In genomic region chr17:48596000-48596734, GRCh38 we compare ENCODE assay signal across 12 cellular contexts. TPM values are rescaled to one million over a fixed set of nuclear protein-coding genes. Genes with fewer than 3 reads are reported as not detected.
DNase-seq lines count a peak whose midpoint lies in the region; ATAC-seq, FAIRE-seq and TF ChIP-seq lines count a peak whose summit lies in the region.
"Had no signal": no experiment of that assay in that cellular context is flagged by ENCODE, and none has a peak within 500 bp of the region (broad histone marks: within the 10 kb centered on the region; RNA-seq: fewer than 3 reads in every experiment).

No MANE protein-coding gene starts in this region.

- H3K9ac ChIP-seq in Loucy (ENCODE audit: low read depth, low read length, poor library complexity, severe bottlenecking) = peak overlapping the region; percentile 100
- H3K9ac ChIP-seq: SK-N-SH had no signal

- peaks cover 29% of the 10 kb centered on the region for H3K4me1 ChIP-seq in Loucy (ENCODE audit: insufficient read depth, low read length, poor library complexity, severe bottlenecking)

- H3K27me3 Mint-ChIP-seq in CD14-positive monocyte (ENCODE audit: low read depth in 3 of 3) = peaks cover 99 to 100% (median 100%) of the 10 kb centered on the region in 3 donors
- H3K27me3 Mint-ChIP-seq in naive B cell = peaks cover 80 to 97% (median 94%) of the 10 kb centered on the region in 3 donors

- H3K4me1 Mint-ChIP-seq in CD14-positive monocyte = peaks cover 37% of the 10 kb centered on the region
- H3K4me1 Mint-ChIP-seq in naive B cell = peaks cover 43 to 60% (median 50%) of the 10 kb centered on the region in 3 donors

- H3K27me3 ChIP-seq in Loucy (ENCODE audit: insufficient read depth, low read length, poor library complexity, severe bottlenecking) = peaks cover 53% of the 10 kb centered on the region

- in situ Hi-C loops in astrocyte of the spinal cord (cut with HindIII; ENCODE audit: low sequenced_read_pairs) = no loop called here

- DNase-seq in CD14-positive monocyte (ENCODE audit: low spot score) (no peak), astrocyte of the spinal cord (ENCODE audit: low read depth, low spot score) (peak; percentile 46), naive B cell (no peak), HuH-7 (ENCODE audit: low spot score) (no peak), H54 (ENCODE audit: insufficient read length, low spot score) (no peak), GM20000 (ENCODE audit: low spot score) (no peak)
- DNase-seq: GDM1, Karpas-422, SK-N-SH had no signal

- H3K4me3 ChIP-seq in Loucy (ENCODE audit: low read length, poor library complexity, severe bottlenecking) (peak overlapping the region; percentile 89), astrocyte of the spinal cord (ENCODE audit: low read depth, low read length) (peak overlapping the region; percentile 57)
- H3K4me3 ChIP-seq: cardiac muscle cell had no signal

- H4K20me1 ChIP-seq in Loucy (ENCODE audit: insufficient read depth, low read length, poor library complexity, severe bottlenecking) = peaks cover 82% of the 10 kb centered on the region

- H3K36me3 ChIP-seq in Loucy (ENCODE audit: insufficient read depth, low read length) = peaks cover 80% of the 10 kb centered on the region
- H3K36me3 ChIP-seq: cardiac muscle cell had no signal

- no peak for TF ChIP-seq POLR2A in H54 (IDR thresholded peaks at IDR 0.05; ENCODE audit: low read depth, low read length)

- intact Hi-C loops in CD14-positive monocyte (cut with micrococcal nuclease) = loop anchor here in 1 of 2 donors (2.0 kb wide), 1 partner anchor 19 kb away; the partner anchor contains the start of gene HOXB8

- no peak for FAIRE-seq in H54 (lab: Jason Lieb, UNC)

- peaks cover 7% of the 10 kb centered on the region; the same call in 1 of the 2 replicates for H3F3A ChIP-seq in Loucy (ENCODE audit: low read depth)

- peaks cover 98% of the 10 kb centered on the region for H3K79me2 ChIP-seq in Loucy (ENCODE audit: insufficient read depth, low read length)

- H3K36me3 Mint-ChIP-seq in CD14-positive monocyte = peaks cover 12 to 24% of the 10 kb centered on the region in 2 donors
- peaks cover 0 to 7% of the 10 kb centered on the region in 2 donors for H3K36me3 Mint-ChIP-seq in naive B cell

- no peak for ATAC-seq in naive B cell (ENCODE audit: low read depth in 2 of 2)
- no peak for ATAC-seq in HG02885 (IDR thresholded peaks at IDR 0.05; ENCODE audit: poor library complexity, unreplicated experiment)

- no peaks in the 10 kb centered on the region for H3K9me2 ChIP-seq in Loucy (replicated peaks; ENCODE audit: low read depth, low read length)
- H3K9me2 ChIP-seq: SK-N-SH had no signal

- TF ChIP-seq CTCF in CD14-positive monocyte (IDR thresholded peaks at IDR 0.05) (no peak), Loucy (conservative IDR thresholded peaks at IDR 0.05; ENCODE audit: low read length) (no peak), astrocyte of the spinal cord (IDR thresholded peaks at IDR 0.05; ENCODE audit: low read depth, low read length) (no peak), GM20000 (IDR thresholded peaks at IDR 0.05; ENCODE audit: extremely low read depth, missing control alignments) (no peak)

- H3K4me3 Mint-ChIP-seq in CD14-positive monocyte (peak overlapping the region; percentile 24 to 93), naive B cell (peak overlapping the region; percentile 77 to 90 (median 86))

- H3K27ac Mint-ChIP-seq in CD14-positive monocyte = no peak overlapping the region
- H3K27ac Mint-ChIP-seq in naive B cell = peak overlapping the region in 5 of 6 donors; percentile 15 to 95 (median 55)

- H3K9me3 ChIP-seq in Loucy (ENCODE audit: insufficient read depth, low read depth, low read length) = no peaks in the 10 kb centered on the region
- H3K9me3 ChIP-seq: SK-N-SH had no signal

- H2AFZ ChIP-seq in Loucy (ENCODE audit: low read length) = no peak overlapping the region

- H3K9me3 Mint-ChIP-seq in CD14-positive monocyte (peaks cover 0 to 32% (median 16%) of the 10 kb centered on the region in 7 donors), naive B cell (peaks cover 0 to 3% (median 0%) of the 10 kb centered on the region in 7 donors)

- H3K4me2 ChIP-seq in Loucy (ENCODE audit: low read depth, low read length, poor library complexity, severe bottlenecking) = peak overlapping the region; percentile 98
- H3K4me2 ChIP-seq: SK-N-SH had no signal

RNA-seq across cellular contexts. Expression of gene HOXB5, which starts 2.6 kb away (rescaled TPM):
- not detected for polyA plus RNA-seq in CD14-positive monocyte
- not detected for polyA plus RNA-seq in naive B cell (ENCODE audit: low read depth in 6 of 6)
- polyA plus RNA-seq: SK-N-SH had no signal

RNA-seq across cellular contexts. Expression of gene HOXB3, which starts 6.1 kb away (rescaled TPM):
- not detected for polyA plus RNA-seq in CD14-positive monocyte
- under 1 TPM in 1 of 6 donors, not detected in 5; 0.05 TPM for polyA plus RNA-seq in naive B cell (ENCODE audit: low read depth in 6 of 6)

RNA-seq across cellular contexts. Expression of gene HOXB6, which starts 8.6 kb away (rescaled TPM):
- polyA plus RNA-seq in CD14-positive monocyte (not detected), naive B cell (ENCODE audit: low read depth in 6 of 6) (not detected)
- polyA plus RNA-seq: cardiac muscle cell, SK-N-SH had no signal

RNA-seq across cellular contexts. Expression of gene HOXB7, which starts 14.7 kb away (rescaled TPM):
- not detected for polyA plus RNA-seq in CD14-positive monocyte
- polyA plus RNA-seq in naive B cell (ENCODE audit: low read depth in 6 of 6) = under 1 TPM in 2 of 6 donors, not detected in 4; 0.24 to 0.58 TPM
- polyA plus RNA-seq: cardiac muscle cell, SK-N-SH had no signal

RNA-seq across cellular contexts. Expression of gene HOXB4, which starts 18.0 kb away (rescaled TPM):
- polyA plus RNA-seq in CD14-positive monocyte (not detected), naive B cell (ENCODE audit: low read depth in 6 of 6) (under 1 TPM in 2 of 6 donors, not detected in 4; 0.07 to 0.25 TPM)

Comparison
In these comparisons a context has a peak if more than half of its experiments do, and no peak if none do; other contexts are left out.
1. H3K27ac Mint-ChIP-seq: peak in naive B cell (5 of 6); none in CD14-positive monocyte (0 of 7).